1 cellular context compared by ENCODE assay signal in the genomic region with DNA sequence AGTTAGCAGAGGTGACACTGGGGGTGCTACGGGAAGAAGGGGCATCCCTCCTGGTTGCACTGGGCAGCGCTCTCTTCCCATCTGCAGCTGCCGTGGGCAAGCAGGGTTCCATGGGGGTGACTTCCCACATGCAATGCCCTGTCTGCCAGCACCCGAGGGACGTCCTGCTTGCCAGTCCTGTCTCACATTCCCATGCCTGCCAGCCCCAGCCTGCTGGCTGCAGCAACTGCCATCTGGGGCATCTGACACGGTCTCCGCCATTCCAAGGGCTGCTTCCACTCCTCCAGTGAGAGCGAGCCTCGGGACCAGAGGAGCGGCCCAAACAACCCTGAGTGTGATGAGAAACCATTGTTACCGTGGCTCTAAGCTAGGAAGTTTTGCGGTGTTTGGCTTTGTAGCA.
TF ChIP-seq lines count a peak whose summit lies in the region.

No MANE protein-coding gene starts in this region.

TF ChIP-seq in GM12878, 131 proteins besides CTCF, POLR2A, EP300 and RAD21:
- TF ChIP-seq FOS (IDR thresholded peaks at IDR 0.05; ENCODE audit: borderline replicate concordance, extremely low read depth, insufficient read length), result no peak
- TF ChIP-seq, protein P1, sequence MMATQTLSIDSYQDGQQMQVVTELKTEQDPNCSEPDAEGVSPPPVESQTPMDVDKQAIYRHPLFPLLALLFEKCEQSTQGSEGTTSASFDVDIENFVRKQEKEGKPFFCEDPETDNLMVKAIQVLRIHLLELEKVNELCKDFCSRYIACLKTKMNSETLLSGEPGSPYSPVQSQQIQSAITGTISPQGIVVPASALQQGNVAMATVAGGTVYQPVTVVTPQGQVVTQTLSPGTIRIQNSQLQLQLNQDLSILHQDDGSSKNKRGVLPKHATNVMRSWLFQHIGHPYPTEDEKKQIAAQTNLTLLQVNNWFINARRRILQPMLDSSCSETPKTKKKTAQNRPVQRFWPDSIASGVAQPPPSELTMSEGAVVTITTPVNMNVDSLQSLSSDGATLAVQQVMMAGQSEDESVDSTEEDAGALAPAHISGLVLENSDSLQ (IDR thresholded peaks at IDR 0.05), result no peak
- TF ChIP-seq, protein P2, sequence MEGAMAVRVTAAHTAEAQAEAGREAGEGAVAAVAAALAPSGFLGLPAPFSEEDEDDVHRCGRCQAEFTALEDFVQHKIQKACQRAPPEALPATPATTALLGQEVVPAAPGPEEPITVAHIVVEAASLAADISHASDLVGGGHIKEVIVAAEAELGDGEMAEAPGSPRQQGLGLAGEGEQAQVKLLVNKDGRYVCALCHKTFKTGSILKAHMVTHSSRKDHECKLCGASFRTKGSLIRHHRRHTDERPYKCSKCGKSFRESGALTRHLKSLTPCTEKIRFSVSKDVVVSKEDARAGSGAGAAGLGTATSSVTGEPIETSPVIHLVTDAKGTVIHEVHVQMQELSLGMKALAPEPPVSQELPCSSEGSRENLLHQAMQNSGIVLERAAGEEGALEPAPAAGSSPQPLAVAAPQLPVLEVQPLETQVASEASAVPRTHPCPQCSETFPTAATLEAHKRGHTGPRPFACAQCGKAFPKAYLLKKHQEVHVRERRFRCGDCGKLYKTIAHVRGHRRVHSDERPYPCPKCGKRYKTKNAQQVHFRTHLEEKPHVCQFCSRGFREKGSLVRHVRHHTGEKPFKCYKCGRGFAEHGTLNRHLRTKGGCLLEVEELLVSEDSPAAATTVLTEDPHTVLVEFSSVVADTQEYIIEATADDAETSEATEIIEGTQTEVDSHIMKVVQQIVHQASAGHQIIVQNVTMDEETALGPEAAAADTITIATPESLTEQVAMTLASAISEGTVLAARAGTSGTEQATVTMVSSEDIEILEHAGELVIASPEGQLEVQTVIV (IDR thresholded peaks at IDR 0.05; ENCODE audit: borderline replicate concordance, partially characterized antibody), result no peak
- TF ChIP-seq, protein P3, sequence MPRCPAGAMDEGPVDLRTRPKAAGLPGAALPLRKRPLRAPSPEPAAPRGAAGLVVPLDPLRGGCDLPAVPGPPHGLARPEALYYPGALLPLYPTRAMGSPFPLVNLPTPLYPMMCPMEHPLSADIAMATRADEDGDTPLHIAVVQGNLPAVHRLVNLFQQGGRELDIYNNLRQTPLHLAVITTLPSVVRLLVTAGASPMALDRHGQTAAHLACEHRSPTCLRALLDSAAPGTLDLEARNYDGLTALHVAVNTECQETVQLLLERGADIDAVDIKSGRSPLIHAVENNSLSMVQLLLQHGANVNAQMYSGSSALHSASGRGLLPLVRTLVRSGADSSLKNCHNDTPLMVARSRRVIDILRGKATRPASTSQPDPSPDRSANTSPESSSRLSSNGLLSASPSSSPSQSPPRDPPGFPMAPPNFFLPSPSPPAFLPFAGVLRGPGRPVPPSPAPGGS (IDR thresholded peaks at IDR 0.05; ENCODE audit: borderline replicate concordance, insufficient read depth, low read depth, low read length, poor library complexity, severe bottlenecking), result no peak
- TF ChIP-seq, protein P4, sequence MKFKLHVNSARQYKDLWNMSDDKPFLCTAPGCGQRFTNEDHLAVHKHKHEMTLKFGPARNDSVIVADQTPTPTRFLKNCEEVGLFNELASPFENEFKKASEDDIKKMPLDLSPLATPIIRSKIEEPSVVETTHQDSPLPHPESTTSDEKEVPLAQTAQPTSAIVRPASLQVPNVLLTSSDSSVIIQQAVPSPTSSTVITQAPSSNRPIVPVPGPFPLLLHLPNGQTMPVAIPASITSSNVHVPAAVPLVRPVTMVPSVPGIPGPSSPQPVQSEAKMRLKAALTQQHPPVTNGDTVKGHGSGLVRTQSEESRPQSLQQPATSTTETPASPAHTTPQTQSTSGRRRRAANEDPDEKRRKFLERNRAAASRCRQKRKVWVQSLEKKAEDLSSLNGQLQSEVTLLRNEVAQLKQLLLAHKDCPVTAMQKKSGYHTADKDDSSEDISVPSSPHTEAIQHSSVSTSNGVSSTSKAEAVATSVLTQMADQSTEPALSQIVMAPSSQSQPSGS (IDR thresholded peaks at IDR 0.05; ENCODE audit: low read length), result no peak
- TF ChIP-seq SRF (IDR thresholded peaks at IDR 0.05; ENCODE audit: low read depth in 2 of 2, low read length in 2 of 2), result no peak
- no peak for TF ChIP-seq ZZZ3 (IDR thresholded peaks at IDR 0.05; ENCODE audit: control insufficient read depth, insufficient read length, low read depth)
- TF ChIP-seq TAF1 (IDR thresholded peaks at IDR 0.05; ENCODE audit: borderline replicate concordance, low read depth, low read length), result no peak
- TF ChIP-seq POLR2AphosphoS2 (IDR thresholded peaks at IDR 0.05; ENCODE audit: low read depth, low read length), result no peak
- TF ChIP-seq EZH2 (IDR thresholded peaks at IDR 0.05; ENCODE audit: borderline replicate concordance, control insufficient read depth, low read depth, low read length), result no peak
- no peak for TF ChIP-seq STAT3 (IDR thresholded peaks at IDR 0.05; ENCODE audit: low read depth, low read length)
- no peak for TF ChIP-seq JUNB (IDR thresholded peaks at IDR 0.05)
- TF ChIP-seq MYB (IDR thresholded peaks at IDR 0.05; ENCODE audit: borderline replicate concordance, low read depth, low read length), result no peak
- no peak for TF ChIP-seq CHD1 (IDR thresholded peaks at IDR 0.05; ENCODE audit: low read depth, low read length)
- TF ChIP-seq, protein P5, sequence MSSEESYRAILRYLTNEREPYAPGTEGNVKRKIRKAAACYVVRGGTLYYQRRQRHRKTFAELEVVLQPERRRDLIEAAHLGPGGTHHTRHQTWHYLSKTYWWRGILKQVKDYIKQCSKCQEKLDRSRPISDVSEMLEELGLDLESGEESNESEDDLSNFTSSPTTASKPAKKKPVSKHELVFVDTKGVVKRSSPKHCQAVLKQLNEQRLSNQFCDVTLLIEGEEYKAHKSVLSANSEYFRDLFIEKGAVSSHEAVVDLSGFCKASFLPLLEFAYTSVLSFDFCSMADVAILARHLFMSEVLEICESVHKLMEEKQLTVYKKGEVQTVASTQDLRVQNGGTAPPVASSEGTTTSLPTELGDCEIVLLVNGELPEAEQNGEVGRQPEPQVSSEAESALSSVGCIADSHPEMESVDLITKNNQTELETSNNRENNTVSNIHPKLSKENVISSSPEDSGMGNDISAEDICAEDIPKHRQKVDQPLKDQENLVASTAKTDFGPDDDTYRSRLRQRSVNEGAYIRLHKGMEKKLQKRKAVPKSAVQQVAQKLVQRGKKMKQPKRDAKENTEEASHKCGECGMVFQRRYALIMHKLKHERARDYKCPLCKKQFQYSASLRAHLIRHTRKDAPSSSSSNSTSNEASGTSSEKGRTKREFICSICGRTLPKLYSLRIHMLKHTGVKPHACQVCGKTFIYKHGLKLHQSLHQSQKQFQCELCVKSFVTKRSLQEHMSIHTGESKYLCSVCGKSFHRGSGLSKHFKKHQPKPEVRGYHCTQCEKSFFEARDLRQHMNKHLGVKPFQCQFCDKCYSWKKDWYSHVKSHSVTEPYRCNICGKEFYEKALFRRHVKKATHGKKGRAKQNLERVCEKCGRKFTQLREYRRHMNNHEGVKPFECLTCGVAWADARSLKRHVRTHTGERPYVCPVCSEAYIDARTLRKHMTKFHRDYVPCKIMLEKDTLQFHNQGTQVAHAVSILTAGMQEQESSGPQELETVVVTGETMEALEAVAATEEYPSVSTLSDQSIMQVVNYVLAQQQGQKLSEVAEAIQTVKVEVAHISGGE (CRISPR knock-in tag; IDR thresholded peaks at IDR 0.05), result no peak
- no peak for TF ChIP-seq RAD51 (IDR thresholded peaks at IDR 0.05)
- TF ChIP-seq MEF2B (IDR thresholded peaks at IDR 0.05; ENCODE audit: partially characterized antibody, poor library complexity, severe bottlenecking), result no peak
- TF ChIP-seq, protein P6, sequence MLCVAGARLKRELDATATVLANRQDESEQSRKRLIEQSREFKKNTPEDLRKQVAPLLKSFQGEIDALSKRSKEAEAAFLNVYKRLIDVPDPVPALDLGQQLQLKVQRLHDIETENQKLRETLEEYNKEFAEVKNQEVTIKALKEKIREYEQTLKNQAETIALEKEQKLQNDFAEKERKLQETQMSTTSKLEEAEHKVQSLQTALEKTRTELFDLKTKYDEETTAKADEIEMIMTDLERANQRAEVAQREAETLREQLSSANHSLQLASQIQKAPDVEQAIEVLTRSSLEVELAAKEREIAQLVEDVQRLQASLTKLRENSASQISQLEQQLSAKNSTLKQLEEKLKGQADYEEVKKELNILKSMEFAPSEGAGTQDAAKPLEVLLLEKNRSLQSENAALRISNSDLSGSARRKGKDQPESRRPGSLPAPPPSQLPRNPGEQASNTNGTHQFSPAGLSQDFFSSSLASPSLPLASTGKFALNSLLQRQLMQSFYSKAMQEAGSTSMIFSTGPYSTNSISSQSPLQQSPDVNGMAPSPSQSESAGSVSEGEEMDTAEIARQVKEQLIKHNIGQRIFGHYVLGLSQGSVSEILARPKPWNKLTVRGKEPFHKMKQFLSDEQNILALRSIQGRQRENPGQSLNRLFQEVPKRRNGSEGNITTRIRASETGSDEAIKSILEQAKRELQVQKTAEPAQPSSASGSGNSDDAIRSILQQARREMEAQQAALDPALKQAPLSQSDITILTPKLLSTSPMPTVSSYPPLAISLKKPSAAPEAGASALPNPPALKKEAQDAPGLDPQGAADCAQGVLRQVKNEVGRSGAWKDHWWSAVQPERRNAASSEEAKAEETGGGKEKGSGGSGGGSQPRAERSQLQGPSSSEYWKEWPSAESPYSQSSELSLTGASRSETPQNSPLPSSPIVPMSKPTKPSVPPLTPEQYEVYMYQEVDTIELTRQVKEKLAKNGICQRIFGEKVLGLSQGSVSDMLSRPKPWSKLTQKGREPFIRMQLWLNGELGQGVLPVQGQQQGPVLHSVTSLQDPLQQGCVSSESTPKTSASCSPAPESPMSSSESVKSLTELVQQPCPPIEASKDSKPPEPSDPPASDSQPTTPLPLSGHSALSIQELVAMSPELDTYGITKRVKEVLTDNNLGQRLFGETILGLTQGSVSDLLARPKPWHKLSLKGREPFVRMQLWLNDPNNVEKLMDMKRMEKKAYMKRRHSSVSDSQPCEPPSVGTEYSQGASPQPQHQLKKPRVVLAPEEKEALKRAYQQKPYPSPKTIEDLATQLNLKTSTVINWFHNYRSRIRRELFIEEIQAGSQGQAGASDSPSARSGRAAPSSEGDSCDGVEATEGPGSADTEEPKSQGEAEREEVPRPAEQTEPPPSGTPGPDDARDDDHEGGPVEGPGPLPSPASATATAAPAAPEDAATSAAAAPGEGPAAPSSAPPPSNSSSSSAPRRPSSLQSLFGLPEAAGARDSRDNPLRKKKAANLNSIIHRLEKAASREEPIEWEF (IDR thresholded peaks at IDR 0.05; ENCODE audit: insufficient replicate concordance, low read depth, low read length), result no peak
- TF ChIP-seq HDGF (IDR thresholded peaks at IDR 0.05), result no peak
- no peak for TF ChIP-seq HDAC6 (IDR thresholded peaks at IDR 0.05; ENCODE audit: unreplicated experiment)
